ENCODE assay signal across 8 cellular contexts in the genomic region with DNA sequence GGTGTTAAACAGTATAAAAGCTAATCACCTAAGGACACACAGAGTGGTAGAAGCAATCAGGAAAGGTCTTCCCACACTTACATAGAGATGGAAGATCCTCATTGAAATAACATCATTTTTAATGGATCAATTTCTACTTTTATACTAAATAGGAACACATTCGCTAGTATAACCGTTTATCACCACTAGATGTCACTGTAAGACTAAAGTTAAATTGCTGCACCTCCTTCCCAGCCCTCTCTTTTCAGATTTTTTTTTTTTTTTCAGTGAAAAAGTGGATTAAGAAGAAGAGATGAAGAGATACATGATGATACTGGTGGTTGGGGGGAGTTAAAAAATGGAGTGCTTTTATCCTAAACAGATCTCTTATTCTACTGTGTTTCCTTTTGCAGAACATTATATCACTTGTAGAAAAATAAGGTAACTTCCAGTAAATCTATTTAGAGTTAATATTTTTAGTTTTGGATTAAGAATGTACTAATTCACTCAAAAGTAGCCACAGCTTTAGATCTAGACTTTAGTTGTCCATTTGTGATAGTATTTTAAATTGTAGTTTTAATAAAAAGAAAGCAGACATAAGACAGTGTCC.
DNase-seq lines count a peak whose midpoint lies in the region; ATAC-seq, FAIRE-seq and TF ChIP-seq lines count a peak whose summit lies in the region.

No MANE protein-coding gene starts in this region.

- H3K9me3 ChIP-seq in astrocyte (ENCODE audit: insufficient read depth, low read depth, low read length): no peaks in the 10 kb centered on the region
- no peaks in the 10 kb centered on the region for H3K9me3 ChIP-seq in kidney (ENCODE audit: control insufficient read depth in 1 of 2, low read length in 2 of 2)

- H3K4me3 Mint-ChIP-seq in astrocyte (ENCODE audit: unreplicated experiment): no peak overlapping the region
- H3K4me3 Mint-ChIP-seq in activated CD8-positive, alpha-beta memory T cell treated with anti-CD3 and anti-CD28 coated beads, Interleukin-2, amount 10 ng/mL, durations not matched to agents 7 days and 5 days: no peak overlapping the region

- H3K4me2 ChIP-seq in astrocyte (ENCODE audit: low read length): no peak overlapping the region

- no peak for ATAC-seq in activated CD8-positive, alpha-beta memory T cell treated with anti-CD3 and anti-CD28 coated beads, Interleukin-2, amount 10 ng/mL, durations not matched to agents 7 days and 5 days
- ATAC-seq in HG02610 (IDR thresholded peaks at IDR 0.05; ENCODE audit: unreplicated experiment): no peak

- H3K4me1 Mint-ChIP-seq in astrocyte (ENCODE audit: low read depth, unreplicated experiment): no peaks in the 10 kb centered on the region
- H3K4me1 Mint-ChIP-seq in activated CD8-positive, alpha-beta memory T cell treated with anti-CD3 and anti-CD28 coated beads, Interleukin-2, amount 10 ng/mL, durations not matched to agents 7 days and 5 days: no peaks in the 10 kb centered on the region

- peak; percentile 26 for FAIRE-seq in astrocyte (lab: Jason Lieb, UNC)
- FAIRE-seq in kidney (lab: Jason Lieb, UNC): no peak

- no peak overlapping the region for H3K27ac ChIP-seq in astrocyte (ENCODE audit: low read depth, low read length)
- H3K27ac ChIP-seq in kidney (ENCODE audit: low read depth in 2 of 2, low read length in 2 of 2): no peak overlapping the region

- no peaks in the 10 kb centered on the region for H3K36me3 Mint-ChIP-seq in astrocyte (ENCODE audit: low read depth, unreplicated experiment)
- H3K36me3 Mint-ChIP-seq in activated CD8-positive, alpha-beta memory T cell treated with anti-CD3 and anti-CD28 coated beads, Interleukin-2, amount 10 ng/mL, durations not matched to agents 7 days and 5 days: no peaks in the 10 kb centered on the region

- H3K27ac Mint-ChIP-seq in astrocyte (ENCODE audit: unreplicated experiment): no peak overlapping the region
- H3K27ac Mint-ChIP-seq in activated CD8-positive, alpha-beta memory T cell treated with anti-CD3 and anti-CD28 coated beads, Interleukin-2, amount 10 ng/mL, durations not matched to agents 7 days and 5 days: no peak overlapping the region

- DNase-seq in NCI-H2196 (lab: John Stamatoyannopoulos, UW; ENCODE audit: unreplicated experiment) (peak; percentile 23), NCI-H2196 treated with DMSO at 0.1 percent for 48 hours (lab: John Stamatoyannopoulos, UW; ENCODE audit: unreplicated experiment) (no peak), H7 (peak; percentile 32), NCI-H2029 (lab: John Stamatoyannopoulos, UW) (peak; percentile 12), astrocyte (ENCODE audit: low read depth) (peak; percentile 37), kidney (no peak)
- no peak for DNase-seq in activated CD8-positive, alpha-beta memory T cell treated with anti-CD3 and anti-CD28 coated beads, Interleukin-2, amount 10 ng/mL, durations not matched to agents 7 days and 5 days

- H3K4me1 ChIP-seq in astrocyte (ENCODE audit: insufficient read depth, low read length): no peaks in the 10 kb centered on the region
- no peaks in the 10 kb centered on the region for H3K4me1 ChIP-seq in kidney (ENCODE audit: control insufficient read depth in 1 of 2, insufficient read depth in 1 of 2, low read depth in 1 of 2, low read length in 2 of 2)

- H4K20me1 ChIP-seq in astrocyte (ENCODE audit: insufficient read depth, low read length): no peaks in the 10 kb centered on the region

- no peaks in the 10 kb centered on the region for H3K9me3 Mint-ChIP-seq in astrocyte (ENCODE audit: unreplicated experiment)
- H3K9me3 Mint-ChIP-seq in activated CD8-positive, alpha-beta memory T cell treated with anti-CD3 and anti-CD28 coated beads, Interleukin-2, amount 10 ng/mL, durations not matched to agents 7 days and 5 days (ENCODE audit: low read depth): no peaks in the 10 kb centered on the region

- H3K79me2 ChIP-seq in astrocyte (ENCODE audit: insufficient read depth, low read length): no peaks in the 10 kb centered on the region

- H3K9ac ChIP-seq in astrocyte (ENCODE audit: low read length): no peak overlapping the region
- no peak overlapping the region for H3K9ac ChIP-seq in kidney (ENCODE audit: low read length in 2 of 2)

- intact Hi-C loops in kidney (cut with DNase I): no loop called here

- H2AFZ ChIP-seq in astrocyte (ENCODE audit: low read depth, low read length): no peak overlapping the region

- H3K36me3 ChIP-seq in H7 (replicated peaks; ENCODE audit: control insufficient read depth, insufficient read depth, low read length) (no peaks in the 10 kb centered on the region), astrocyte (ENCODE audit: insufficient read depth, low read length) (no peaks in the 10 kb centered on the region), kidney (ENCODE audit: control insufficient read depth in 1 of 2, insufficient read depth in 2 of 2, low read length in 2 of 2) (no peaks in the 10 kb centered on the region)

- no peaks in the 10 kb centered on the region for H3K27me3 Mint-ChIP-seq in astrocyte (ENCODE audit: low read depth, unreplicated experiment)
- peaks cover 7% of the 10 kb centered on the region for H3K27me3 Mint-ChIP-seq in activated CD8-positive, alpha-beta memory T cell treated with anti-CD3 and anti-CD28 coated beads, Interleukin-2, amount 10 ng/mL, durations not matched to agents 7 days and 5 days

- CTCF ChIA-PET in activated CD8-positive, alpha-beta memory T cell treated with anti-CD3 and anti-CD28 coated beads, Interleukin-2, amount 10 ng/mL, durations not matched to agents 7 days and 5 days (lab: Charles Lee): interaction anchor here (1.0 kb wide), 1 partner anchor 12 kb away, joined by 4 read pairs; no protein-coding TSS in a partner anchor

- H3K4me3 ChIP-seq in H7 (ENCODE audit: insufficient read depth, low read depth, low read length) (no peak overlapping the region), astrocyte (ENCODE audit: insufficient read depth, low read depth, low read length) (no peak overlapping the region), kidney (ENCODE audit: low read length in 2 of 2) (no peak overlapping the region)

- peak; percentile 54 for TF ChIP-seq CTCF in astrocyte (IDR thresholded peaks at IDR 0.05; ENCODE audit: insufficient read depth, low read depth, low read length)
- TF ChIP-seq CTCF in kidney (IDR thresholded peaks at IDR 0.05; ENCODE audit: borderline replicate concordance, extremely low read depth, insufficient read depth): peak; percentile 53

- no peaks in the 10 kb centered on the region for H3K27me3 ChIP-seq in H7 (ENCODE audit: control insufficient read depth, insufficient read depth, low read length)
- no peaks in the 10 kb centered on the region for H3K27me3 ChIP-seq in astrocyte (ENCODE audit: insufficient read depth, low read length)

Comparison
In these comparisons a context has a peak if more than half of its experiments do, and no peak if none do; other contexts are left out.
1. DNase-seq: peak in NCI-H2196 (single experiment), H7 (single experiment), NCI-H2029 (single experiment) and astrocyte (single experiment); none in NCI-H2196 treated with DMSO at 0.1 percent for 48 hours (single experiment), kidney (single experiment) and activated CD8-positive, alpha-beta memory T cell treated with anti-CD3 and anti-CD28 coated beads, Interleukin-2, amount 10 ng/mL, durations not matched to agents 7 days and 5 days (single experiment).